ENCODE assay signal across 19 cellular contexts in the genomic region with DNA sequence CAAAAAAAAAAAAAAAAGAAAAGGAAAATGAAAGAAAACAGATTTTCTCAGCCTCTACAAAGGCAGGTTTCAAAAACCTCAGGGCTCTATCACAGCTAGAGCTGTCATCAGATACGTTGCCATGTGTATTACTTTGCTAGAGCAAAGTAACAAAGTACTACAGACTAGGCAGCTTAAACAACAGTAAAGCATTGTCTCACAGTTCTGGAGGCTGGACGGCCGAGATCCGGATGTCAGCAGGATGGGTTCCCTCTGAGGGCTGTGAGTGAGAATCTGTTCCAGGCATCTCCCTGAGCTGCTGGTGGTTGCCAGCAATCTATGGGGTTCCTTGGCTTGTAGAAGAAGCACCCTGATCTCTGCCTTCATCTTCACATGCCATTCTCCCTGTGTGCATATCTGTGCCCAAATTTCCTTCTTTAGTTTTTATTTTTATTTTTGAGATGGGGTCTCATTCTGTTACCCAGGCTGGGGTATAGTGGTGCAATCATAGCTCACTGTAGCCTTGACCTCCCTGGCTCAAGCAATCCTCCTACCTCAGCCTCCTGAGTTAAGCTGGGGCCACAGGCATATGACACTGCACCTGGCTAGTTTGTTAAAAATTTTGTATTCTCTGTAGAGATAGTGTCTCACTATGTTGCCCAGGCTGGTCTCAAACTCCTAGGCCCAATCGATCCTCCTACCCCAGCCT. TPM values are rescaled to one million over a fixed set of nuclear protein-coding genes. Genes with fewer than 3 reads are reported as not detected.
DNase-seq lines count a peak whose midpoint lies in the region; ATAC-seq and TF ChIP-seq lines count a peak whose summit lies in the region.
"Had no signal": no experiment of that assay in that cellular context is flagged by ENCODE, and none has a peak within 500 bp of the region (broad histone marks: within the 10 kb centered on the region; RNA-seq: fewer than 3 reads in every experiment).

No MANE protein-coding gene starts in this region.

- H3K36me3 Mint-ChIP-seq in activated CD4-positive, alpha-beta T cell treated with anti-CD3 and anti-CD28 coated beads for 36 hours (ENCODE audit: low read depth), result no peaks in the 10 kb centered on the region
- no peaks in the 10 kb centered on the region for H3K36me3 Mint-ChIP-seq in CD8-positive, alpha-beta T cell
- no peaks in the 10 kb centered on the region for H3K36me3 Mint-ChIP-seq in activated CD4-positive, alpha-beta memory T cell treated with anti-CD3 and anti-CD28 coated beads for 36 hours

- H3K4me3 ChIP-seq in CD8-positive, alpha-beta T cell (ENCODE audit: low read depth, low read length), result no peak overlapping the region
- H3K4me3 ChIP-seq: gastrocnemius medialis, ovary, suprapubic skin, uterus had no signal

- H3K36me3 ChIP-seq in CD8-positive, alpha-beta T cell (ENCODE audit: insufficient read depth, low read length), result no peaks in the 10 kb centered on the region
- H3K36me3 ChIP-seq: gastrocnemius medialis, ovary, suprapubic skin, uterus had no signal

- H3K4me1 Mint-ChIP-seq in activated CD4-positive, alpha-beta T cell treated with anti-CD3 and anti-CD28 coated beads for 36 hours, result peaks cover 54% of the 10 kb centered on the region
- H3K4me1 Mint-ChIP-seq in CD8-positive, alpha-beta T cell (ENCODE audit: low read depth), result peaks cover 52% of the 10 kb centered on the region
- H3K4me1 Mint-ChIP-seq in activated CD4-positive, alpha-beta memory T cell treated with anti-CD3 and anti-CD28 coated beads for 36 hours (ENCODE audit: low read depth), result peaks cover 52% of the 10 kb centered on the region

- no peak for TF ChIP-seq CTCF in CD8-positive, alpha-beta T cell (IDR thresholded peaks at IDR 0.05)

- peaks cover 49% of the 10 kb centered on the region for H3K4me1 ChIP-seq in CD8-positive, alpha-beta T cell (ENCODE audit: insufficient read depth, low read length)

- no peaks in the 10 kb centered on the region for H3K27me3 Mint-ChIP-seq in activated CD4-positive, alpha-beta T cell treated with anti-CD3 and anti-CD28 coated beads for 36 hours
- no peaks in the 10 kb centered on the region for H3K27me3 Mint-ChIP-seq in CD8-positive, alpha-beta T cell (ENCODE audit: low read depth)
- no peaks in the 10 kb centered on the region for H3K27me3 Mint-ChIP-seq in activated CD4-positive, alpha-beta memory T cell treated with anti-CD3 and anti-CD28 coated beads for 36 hours

- ATAC-seq in activated CD4-positive, alpha-beta T cell treated with anti-CD3 and anti-CD28 coated beads for 36 hours, result peak; percentile 15
- ATAC-seq in CD8-positive, alpha-beta T cell, result no peak
- ATAC-seq in HG03378 (IDR thresholded peaks at IDR 0.05; ENCODE audit: unreplicated experiment) (no peak), SK-N-SH treated with all-trans-retinoic acid at 6 μM for 48 hours (no peak), HG03097 (IDR thresholded peaks at IDR 0.05; ENCODE audit: low FRiP score, unreplicated experiment) (no peak)
- ATAC-seq: gastrocnemius medialis, right cardiac atrium had no signal

- no peaks in the 10 kb centered on the region for H3K27me3 ChIP-seq in CD8-positive, alpha-beta T cell (ENCODE audit: insufficient read depth, low read length)
- H3K27me3 ChIP-seq: ovary, suprapubic skin had no signal

- intact Hi-C loops in activated CD4-positive, alpha-beta T cell treated with anti-CD3 and anti-CD28 coated beads for 36 hours (cut with DNase I, micrococcal nuclease), result loop anchor here in 1 of 2 experiments (5.0 kb wide), 1 partner anchor 543 kb away; no protein-coding TSS in a partner anchor
- intact Hi-C loops in CD8-positive, alpha-beta T cell (cut with DNase I, micrococcal nuclease), result no loop called here
- intact Hi-C loops in activated CD4-positive, alpha-beta memory T cell treated with anti-CD3 and anti-CD28 coated beads for 36 hours (cut with micrococcal nuclease), result no loop called here

- H3K27ac Mint-ChIP-seq in activated CD4-positive, alpha-beta T cell treated with anti-CD3 and anti-CD28 coated beads for 36 hours, result peak overlapping the region; percentile 78
- peak overlapping the region; percentile 84 for H3K27ac Mint-ChIP-seq in CD8-positive, alpha-beta T cell
- H3K27ac Mint-ChIP-seq in activated CD4-positive, alpha-beta memory T cell treated with anti-CD3 and anti-CD28 coated beads for 36 hours, result peak overlapping the region; percentile 69

- H3K27ac ChIP-seq in CD8-positive, alpha-beta T cell (ENCODE audit: low read depth, low read length), result no peak overlapping the region
- H3K27ac ChIP-seq: 22Rv1, epithelial cell of prostate, gastrocnemius medialis, ovary, suprapubic skin, uterus had no signal

- POLR2A ChIA-PET in activated CD4-positive, alpha-beta T cell treated with anti-CD3 and anti-CD28 coated beads for 36 hours (lab: Charles Lee), result interaction anchor here (0.6 to 0.7 kb wide), 2 partner anchors 60 to 574 kb away, joined by 4 read pairs; no protein-coding TSS in a partner anchor
- POLR2A ChIA-PET in CD8-positive, alpha-beta T cell (lab: Charles Lee), result interaction anchor here (0.6 to 0.9 kb wide), 4 partner anchors 38 to 50 kb away, joined by 3 to 4 read pairs (median 3); partner anchors contain the start of gene KDM7A
- POLR2A ChIA-PET in activated CD4-positive, alpha-beta memory T cell treated with anti-CD3 and anti-CD28 coated beads for 36 hours (lab: Charles Lee), result interaction anchor here (0.8 to 1.3 kb wide), 6 partner anchors 9 to 51 kb away, joined by 3 to 5 read pairs (median 3); partner anchors contain the start of gene KDM7A

- no peaks in the 10 kb centered on the region for H3K9me3 Mint-ChIP-seq in activated CD4-positive, alpha-beta T cell treated with anti-CD3 and anti-CD28 coated beads for 36 hours (ENCODE audit: low read depth)
- no peaks in the 10 kb centered on the region for H3K9me3 Mint-ChIP-seq in CD8-positive, alpha-beta T cell
- H3K9me3 Mint-ChIP-seq in activated CD4-positive, alpha-beta memory T cell treated with anti-CD3 and anti-CD28 coated beads for 36 hours, result no peaks in the 10 kb centered on the region

- CTCF ChIA-PET in activated CD4-positive, alpha-beta T cell treated with anti-CD3 and anti-CD28 coated beads for 36 hours (lab: Charles Lee), result interaction anchor here (1.0 kb wide), 1 partner anchor 14 kb away, joined by 3 read pairs; no protein-coding TSS in a partner anchor
- CTCF ChIA-PET in CD8-positive, alpha-beta T cell (lab: Charles Lee), result interaction anchor here (0.7 to 1.4 kb wide), 3 partner anchors 14 to 116 kb away, joined by 3 to 5 read pairs (median 3); no protein-coding TSS in a partner anchor
- CTCF ChIA-PET in activated CD4-positive, alpha-beta memory T cell treated with anti-CD3 and anti-CD28 coated beads for 36 hours (lab: Charles Lee), result interaction anchor here (0.7 to 0.8 kb wide), 2 partner anchors 14 to 50 kb away, joined by 3 read pairs; no protein-coding TSS in a partner anchor

- H3K9me3 ChIP-seq in CD8-positive, alpha-beta T cell (ENCODE audit: low read length), result no peaks in the 10 kb centered on the region
- H3K9me3 ChIP-seq: gastrocnemius medialis, ovary, suprapubic skin, uterus had no signal

- peak overlapping the region; percentile 28 for H3K4me3 Mint-ChIP-seq in activated CD4-positive, alpha-beta T cell treated with anti-CD3 and anti-CD28 coated beads for 36 hours
- H3K4me3 Mint-ChIP-seq in CD8-positive, alpha-beta T cell, result no peak overlapping the region
- no peak overlapping the region for H3K4me3 Mint-ChIP-seq in activated CD4-positive, alpha-beta memory T cell treated with anti-CD3 and anti-CD28 coated beads for 36 hours

- peak; percentile 35 for DNase-seq in activated CD4-positive, alpha-beta T cell treated with anti-CD3 and anti-CD28 coated beads for 36 hours
- DNase-seq in activated CD4-positive, alpha-beta T cell treated with anti-CD3 and anti-CD28 coated beads for 1 hour, result no peak
- DNase-seq in CD8-positive, alpha-beta T cell, result peak in 1 of 7 experiments; percentile 15
- peak; percentile 40 for DNase-seq in activated CD4-positive, alpha-beta memory T cell treated with anti-CD3 and anti-CD28 coated beads for 36 hours
- DNase-seq in foreskin melanocyte, result peak; percentile 78
- DNase-seq: activated CD4-positive, alpha-beta T cell treated with anti-CD3 and anti-CD28 coated beads for 48 hours; Calu3; gastrocnemius medialis; NCI-H1417; ovary; right cardiac atrium; stimulated activated CD4-positive, alpha-beta T cell treated with anti-CD3 and anti-CD28 coated beads, Interleukin-15, amount 100 ng/mL, for 24 hours; uterus had no signal

TF ChIP-seq in SK-N-SH treated with all-trans-retinoic acid at 6 μM for 48 hours, 23 proteins besides CTCF, POLR2A, EP300 and RAD21:
- TF ChIP-seq ISL1 (CRISPR knock-in tag; IDR thresholded peaks at IDR 0.05) (no peak), SNAI2 (CRISPR knock-in tag; IDR thresholded peaks at IDR 0.05) (no peak), ZFP3 (CRISPR knock-in tag; IDR thresholded peaks at IDR 0.05) (no peak)

RNA-seq across cellular contexts. Expression of gene KDM7A, which starts 48.9 kb away (rescaled TPM):
- total RNA-seq in activated CD4-positive, alpha-beta T cell treated with anti-CD3 and anti-CD28 coated beads for 36 hours, result 10 to 100 TPM; 17.9 to 28.7 TPM
- 10 to 100 TPM; 50.2 to 50.7 TPM for total RNA-seq in CD8-positive, alpha-beta T cell
- total RNA-seq in activated CD4-positive, alpha-beta memory T cell treated with anti-CD3 and anti-CD28 coated beads for 36 hours, result 10 to 100 TPM; 23.4 to 24.5 TPM
